ENCODE assay signal across 8 cellular contexts in the genomic region with DNA sequence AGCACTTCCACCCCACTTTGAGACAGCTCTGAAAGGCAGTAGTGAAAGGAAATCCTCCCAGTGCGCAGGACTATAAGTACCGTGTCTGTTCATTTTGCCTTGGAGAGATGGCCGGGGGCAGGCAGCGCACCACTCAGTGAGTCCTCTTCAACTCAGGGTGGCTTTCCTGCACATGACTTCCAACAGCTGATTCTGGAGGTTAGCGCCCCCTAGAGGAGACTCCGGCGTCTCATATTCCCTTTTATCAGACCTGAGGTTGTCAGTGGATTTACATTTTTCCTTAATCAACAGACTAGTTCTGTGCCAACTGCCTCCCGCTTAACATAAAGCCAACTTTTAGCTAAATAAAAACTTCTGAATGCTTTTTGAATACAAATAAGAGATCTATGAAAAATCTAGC.
DNase-seq lines count a peak whose midpoint lies in the region; ATAC-seq and TF ChIP-seq lines count a peak whose summit lies in the region.

No MANE protein-coding gene starts in this region.

- intact Hi-C loops in uterus (cut with DNase I; ENCODE audit: low total_unique reads), result no loop called here

- peaks cover 19% of the 10 kb centered on the region for H3K4me1 Mint-ChIP-seq in endodermal cell

- H3K27me3 Mint-ChIP-seq in endodermal cell (ENCODE audit: insufficient read depth), result no peaks in the 10 kb centered on the region

- DNase-seq in 8988T (peak; percentile 20), DND-41 (peak; percentile 21), NB4 (ENCODE audit: low read depth) (peak; percentile 57), endodermal cell (peak; percentile 89), MV-4-11 (lab: John Stamatoyannopoulos, UW) (no peak), uterus (no peak), OCI-M2 (lab: John Stamatoyannopoulos, UW; ENCODE audit: unreplicated experiment) (no peak)

- ATAC-seq in DND-41 (ENCODE audit: insufficient read depth, low read depth), result no peak
- no peak for ATAC-seq in GM18511 (IDR thresholded peaks at IDR 0.05; ENCODE audit: unreplicated experiment)

- 76 to 80% methylated on average over 7 to 8 of the region's 8 CpGs for WGBS in endodermal cell (ENCODE audit: insufficient coverage in 1 of 2, insufficient read length in 1 of 2), 2 experiments

- H3K9me3 ChIP-seq in DND-41 (ENCODE audit: insufficient read depth, low read length, severe bottlenecking) (no peaks in the 10 kb centered on the region), endodermal cell (ENCODE audit: control insufficient read depth, low read length) (no peaks in the 10 kb centered on the region), uterus (no peaks in the 10 kb centered on the region)

- no peak overlapping the region for H3K4me3 Mint-ChIP-seq in endodermal cell

- H4K20me1 ChIP-seq in DND-41 (ENCODE audit: insufficient read depth, low read length), result no peaks in the 10 kb centered on the region

- no peaks in the 10 kb centered on the region for H3K36me3 Mint-ChIP-seq in endodermal cell (ENCODE audit: low read depth)

- no peak overlapping the region for H2AFZ ChIP-seq in DND-41 (ENCODE audit: low read depth, low read length)

- H3K4me1 ChIP-seq in DND-41 (ENCODE audit: insufficient read depth, low read length) (no peaks in the 10 kb centered on the region), endodermal cell (ENCODE audit: control insufficient read depth, insufficient read depth, low read length) (peaks cover 4% of the 10 kb centered on the region), uterus (no peaks in the 10 kb centered on the region)

- H3K36me3 ChIP-seq in DND-41 (ENCODE audit: insufficient read depth, low read length), result no peaks in the 10 kb centered on the region
- no peaks in the 10 kb centered on the region for H3K36me3 ChIP-seq in endodermal cell (ENCODE audit: control insufficient read depth, insufficient read depth, low read length)
- no peaks in the 10 kb centered on the region for H3K36me3 ChIP-seq in uterus

- TF ChIP-seq CTCF in DND-41 (IDR thresholded peaks at IDR 0.05; ENCODE audit: borderline replicate concordance, extremely low read depth, low read length, poor library complexity, severe bottlenecking), result peak; percentile 58
- peak; percentile 64 for TF ChIP-seq CTCF in NB4 (IDR thresholded peaks at IDR 0.05; ENCODE audit: low read depth, low read length)
- TF ChIP-seq CTCF in endodermal cell (conservative IDR thresholded peaks at IDR 0.05), result peak; percentile 87
- TF ChIP-seq CTCF in uterus (IDR thresholded peaks at IDR 0.05), result no peak

- no peak overlapping the region for H3K27ac Mint-ChIP-seq in endodermal cell

- no peak overlapping the region for H3K4me3 ChIP-seq in DND-41 (ENCODE audit: low read depth in 1 of 2, low read length in 2 of 2)
- H3K4me3 ChIP-seq in NB4 (ENCODE audit: low read depth, low read length), result no peak overlapping the region
- no peak overlapping the region for H3K4me3 ChIP-seq in endodermal cell (ENCODE audit: low read length)
- no peak overlapping the region for H3K4me3 ChIP-seq in uterus

- TF ChIP-seq POLR2A in NB4 (IDR thresholded peaks at IDR 0.05; ENCODE audit: extremely low read depth, insufficient read length) (no peak), uterus (IDR thresholded peaks at IDR 0.05) (no peak)

- H3K9me3 Mint-ChIP-seq in endodermal cell, result peaks cover 1% of the 10 kb centered on the region

- H3K79me2 ChIP-seq in DND-41 (ENCODE audit: insufficient read depth, low read length), result no peaks in the 10 kb centered on the region

- H3K27me3 ChIP-seq in DND-41 (ENCODE audit: insufficient read depth, low read length, poor library complexity) (peaks cover 2% of the 10 kb centered on the region), endodermal cell (ENCODE audit: control insufficient read depth, insufficient read depth, low read length, poor library complexity, severe bottlenecking) (no peaks in the 10 kb centered on the region), uterus (no peaks in the 10 kb centered on the region)

- H3K9ac ChIP-seq in DND-41 (ENCODE audit: low read depth, low read length), result no peak overlapping the region
- H3K9ac ChIP-seq in endodermal cell (ENCODE audit: extremely low read depth, low read length, poor library complexity, severe bottlenecking), result no peak overlapping the region

- H3K27ac ChIP-seq in DND-41 (ENCODE audit: low read length) (no peak overlapping the region), endodermal cell (ENCODE audit: low read depth, low read length) (no peak overlapping the region), uterus (no peak overlapping the region)

- no peak overlapping the region for H3K4me2 ChIP-seq in DND-41 (ENCODE audit: insufficient read depth, low read length)

Comparison
In these comparisons a context has a peak if more than half of its experiments do, and no peak if none do; other contexts are left out.
1. DNase-seq: peak in 8988T (single experiment), DND-41 (single experiment), NB4 (single experiment) and endodermal cell (single experiment); none in MV-4-11 (single experiment), uterus (0 of 2) and OCI-M2 (single experiment).
2. CTCF ChIP-seq: peak in DND-41 (single experiment), NB4 (single experiment) and endodermal cell (single experiment); none in uterus (0 of 4).